18 cellular contexts compared by ENCODE assay signal in genomic region chr1:75079535-75080290, GRCh38. TPM values are rescaled to one million over a fixed set of nuclear protein-coding genes. Genes with fewer than 3 reads are reported as not detected.
DNase-seq lines count a peak whose midpoint lies in the region; ATAC-seq, FAIRE-seq and TF ChIP-seq lines count a peak whose summit lies in the region.
"Had no signal": no experiment of that assay in that cellular context is flagged by ENCODE, and none has a peak within 500 bp of the region (broad histone marks: within the 10 kb centered on the region; RNA-seq: fewer than 3 reads in every experiment).

No MANE protein-coding gene starts in this region.

- no peak for TF ChIP-seq POLR2A in breast epithelium (IDR thresholded peaks at IDR 0.05)

- POLR2A ChIA-PET in MCF 10A (lab: Yijun Ruan, JAX), result interaction anchor here (1.1 kb wide), 1 partner anchor 179 kb away, joined by 3 read pairs; no protein-coding TSS in a partner anchor

- DNase-seq in MCF 10A (ENCODE audit: unreplicated experiment) (peak; percentile 62), breast epithelium (ENCODE audit: low spot score in 2 of 2) (no peak), NCI-H524 treated with DMSO at 0.1 percent for 48 hours (lab: John Stamatoyannopoulos, UW) (peak; percentile 56), bronchial epithelial cell (ENCODE audit: low read depth) (peak; percentile 57), upper lobe of right lung (no peak), SW 1271 (lab: John Stamatoyannopoulos, UW) (no peak)
- DNase-seq: ACHN, brain microvascular endothelial cell, endodermal cell, NCI-H2029, Peyer's patch had no signal

- peak; percentile 45 for ATAC-seq in upper lobe of right lung
- no peak for ATAC-seq in HG03135 (IDR thresholded peaks at IDR 0.05; ENCODE audit: unreplicated experiment)
- no peak for ATAC-seq in HG02840 (IDR thresholded peaks at IDR 0.05; ENCODE audit: low FRiP score, unreplicated experiment)

- no peaks in the 10 kb centered on the region for H3K9me3 ChIP-seq in breast epithelium
- H3K9me3 ChIP-seq in upper lobe of right lung, result no peaks in the 10 kb centered on the region
- H3K9me3 ChIP-seq: Peyer's patch had no signal

- H3K27ac ChIP-seq in breast epithelium (no peak overlapping the region), upper lobe of right lung (no peak overlapping the region)
- H3K27ac ChIP-seq: brain microvascular endothelial cell, Peyer's patch had no signal

- FAIRE-seq in bronchial epithelial cell (lab: Jason Lieb, UNC), result peak; percentile 40
- FAIRE-seq: islet of Langerhans, TTC549 had no signal

- CTCF ChIA-PET in MCF 10A (lab: Yijun Ruan, JAX), result interaction anchor here (0.7 kb wide), 1 partner anchor 1449 kb away, joined by 3 read pairs; no protein-coding TSS in a partner anchor

- no peaks in the 10 kb centered on the region for H3K27me3 Mint-ChIP-seq in MCF 10A (ENCODE audit: insufficient read depth, unreplicated experiment)
- H3K27me3 Mint-ChIP-seq: IgD-negative memory B cell had no signal

- intact Hi-C loops in MCF 10A (cut with micrococcal nuclease) (no loop called here), breast epithelium (cut with DNase I; ENCODE audit: low total_unique reads) (no loop called here), upper lobe of right lung (cut with DNase I) (no loop called here)

- no TSS peak for BruUV-seq in MCF 10A (replicated peaks; lab: Mats Ljungman, UMichigan)

- H3K4me3 Mint-ChIP-seq in MCF 10A (ENCODE audit: unreplicated experiment), result no peak overlapping the region
- H3K4me3 Mint-ChIP-seq: endodermal cell, IgD-negative memory B cell, type B pancreatic cell had no signal

- no peak overlapping the region for H3K27ac Mint-ChIP-seq in MCF 10A (ENCODE audit: low read depth, unreplicated experiment)
- H3K27ac Mint-ChIP-seq: endodermal cell, IgD-negative memory B cell, type B pancreatic cell had no signal

- H3K36me3 Mint-ChIP-seq in MCF 10A (ENCODE audit: insufficient read depth, unreplicated experiment), result no peaks in the 10 kb centered on the region
- H3K36me3 Mint-ChIP-seq: type B pancreatic cell had no signal

- no peak for TF ChIP-seq CTCF in MCF 10A (IDR thresholded peaks at IDR 0.05; ENCODE audit: unreplicated experiment)
- TF ChIP-seq CTCF in breast epithelium (IDR thresholded peaks at IDR 0.05), result no peak
- TF ChIP-seq CTCF in bronchial epithelial cell (IDR thresholded peaks at IDR 0.05; ENCODE audit: insufficient read depth, low read length, severe bottlenecking), result no peak
- no peak for TF ChIP-seq CTCF in upper lobe of right lung (IDR thresholded peaks at IDR 0.05)

- peaks cover 23% of the 10 kb centered on the region for H3K4me1 Mint-ChIP-seq in MCF 10A (ENCODE audit: insufficient read depth, unreplicated experiment)

- H3K9me3 Mint-ChIP-seq in MCF 10A (ENCODE audit: unreplicated experiment), result no peaks in the 10 kb centered on the region
- H3K9me3 Mint-ChIP-seq: endodermal cell, type B pancreatic cell had no signal

- H3K4me1 ChIP-seq in breast epithelium (no peaks in the 10 kb centered on the region), upper lobe of right lung (no peaks in the 10 kb centered on the region)
- H3K4me1 ChIP-seq: Peyer's patch had no signal

- no peaks in the 10 kb centered on the region for H3K27me3 ChIP-seq in breast epithelium
- H3K27me3 ChIP-seq in bronchial epithelial cell (ENCODE audit: control insufficient read depth, insufficient read depth, low read length), result no peaks in the 10 kb centered on the region
- no peaks in the 10 kb centered on the region for H3K27me3 ChIP-seq in upper lobe of right lung
- H3K27me3 ChIP-seq: brain microvascular endothelial cell, Peyer's patch had no signal

- H3K36me3 ChIP-seq in breast epithelium (no peaks in the 10 kb centered on the region), bronchial epithelial cell (ENCODE audit: control insufficient read depth, insufficient read depth, low read length) (no peaks in the 10 kb centered on the region), upper lobe of right lung (no peaks in the 10 kb centered on the region)
- H3K36me3 ChIP-seq: brain microvascular endothelial cell, Peyer's patch had no signal

- H3K4me3 ChIP-seq in breast epithelium (no peak overlapping the region), bronchial epithelial cell (ENCODE audit: low read depth, low read length) (no peak overlapping the region), upper lobe of right lung (no peak overlapping the region)
- H3K4me3 ChIP-seq: Peyer's patch had no signal

RNA-seq across cellular contexts. Expression of gene LHX8, which starts 54.5 kb away (rescaled TPM):
- not detected in 2 replicates for total RNA-seq in MCF 10A (2022)
- not detected for total RNA-seq in breast epithelium
- total RNA-seq in bronchial epithelial cell, result not detected in 2 replicates
- not detected for total RNA-seq in upper lobe of right lung
- total RNA-seq: endodermal cell, glomerular endothelial cell, Peyer's patch had no signal

Comparison
In these comparisons a context has a peak if more than half of its experiments do, and no peak if none do; other contexts are left out.
1. DNase-seq: peak in MCF 10A (single experiment), NCI-H524 treated with DMSO at 0.1 percent for 48 hours (single experiment) and bronchial epithelial cell (single experiment); none in breast epithelium (0 of 2), upper lobe of right lung (single experiment) and SW 1271 (0 of 2).